Comparison of ENCODE assay signal across 16 cellular contexts in genomic region chr9:75990181-75990580, GRCh38.
DNase-seq lines count a peak whose midpoint lies in the region; ATAC-seq, FAIRE-seq and TF ChIP-seq lines count a peak whose summit lies in the region.
"Had no signal": no experiment of that assay in that cellular context is flagged by ENCODE, and none has a peak within 500 bp of the region (broad histone marks: within the 10 kb centered on the region; RNA-seq: fewer than 3 reads in every experiment).

No MANE protein-coding gene starts in this region.

- no peak overlapping the region for H3K9ac ChIP-seq in keratinocyte (ENCODE audit: control insufficient read depth, extremely low read depth, insufficient read depth, low read length)
- H3K9ac ChIP-seq: BLaER1, GM23248 had no signal

- no peaks in the 10 kb centered on the region for H4K20me1 ChIP-seq in keratinocyte (ENCODE audit: control insufficient read depth, extremely low read depth, insufficient read depth, low read length)
- H4K20me1 ChIP-seq: BLaER1 had no signal

- H3K27ac Mint-ChIP-seq in WTC11 (0 out of 2 replicates have a peak overlapping the region, but pooled peaks have one; percentile 30), nephron (peak overlapping the region in 2 of 3 experiments; percentile 18 to 25)
- H3K27ac Mint-ChIP-seq: CD8-positive, alpha-beta T cell had no signal

- H3K4me3 Mint-ChIP-seq in WTC11: no peak overlapping the region
- H3K4me3 Mint-ChIP-seq in nephron: no peak overlapping the region
- H3K4me3 Mint-ChIP-seq: CD14-positive monocyte; CD8-positive, alpha-beta T cell had no signal

- peak overlapping the region; percentile 16 for H2AFZ ChIP-seq in keratinocyte (ENCODE audit: control insufficient read depth, low read length)
- H2AFZ ChIP-seq: GM23248 had no signal

- DNase-seq in WTC11 (ENCODE audit: low spot score): no peak
- DNase-seq in keratinocyte (ENCODE audit: low read depth, low spot score): no peak
- DNase-seq in transverse colon: no peak
- DNase-seq in stomach: no peak
- DNase-seq: 8988T; Calu3; CD8-positive, alpha-beta T cell; DMS79 treated with DMSO at 0.1 percent for 48 hours; GF-D8; GM23248 had no signal

- in situ Hi-C loops in transverse colon (cut with MboI; ENCODE audit: low pct_ligation_motif_present in 1 of 4, low pct_unique_long_range_greater_than_20kb in 1 of 4, low sequenced_read_pairs in 3 of 4): no loop called here

- TF ChIP-seq CTCF in WTC11 (IDR thresholded peaks at IDR 0.05) (no peak), keratinocyte (optimal IDR thresholded peaks at IDR 0.05 in 1 of 3, IDR thresholded peaks at IDR 0.05 in 1 of 3, conservative IDR thresholded peaks at IDR 0.05 in 1 of 3; ENCODE audit: extremely low read depth in 1 of 3, insufficient read depth in 2 of 3, low read length in 3 of 3) (no peak), nephron (IDR thresholded peaks at IDR 0.05; ENCODE audit: unreplicated experiment in 3 of 3) (no peak), transverse colon (IDR thresholded peaks at IDR 0.05) (no peak), stomach (IDR thresholded peaks at IDR 0.05) (no peak)

- no peaks in the 10 kb centered on the region for H3K79me2 ChIP-seq in keratinocyte (ENCODE audit: control insufficient read depth, insufficient read depth, low read length)

- H3K27me3 ChIP-seq in keratinocyte (ENCODE audit: control insufficient read depth, extremely low read depth, insufficient read depth, low read length) (no peaks in the 10 kb centered on the region), transverse colon (no peaks in the 10 kb centered on the region), stomach (no peaks in the 10 kb centered on the region)
- H3K27me3 ChIP-seq: BLaER1 had no signal

- dilution Hi-C loops in keratinocyte (cut with MboI; ENCODE audit: extremely low pct_ligation_motif_present, low sequenced_read_pairs): no loop called here

- CTCF ChIA-PET in WTC11 (lab: Charles Lee): no interaction called here

- intact Hi-C loops in transverse colon (cut with DNase I; ENCODE audit: low total_unique reads) (no loop called here), stomach (cut with DNase I; ENCODE audit: low total_unique reads) (no loop called here)

- ATAC-seq in WTC11 (no peak), GM21723 (IDR thresholded peaks at IDR 0.05; ENCODE audit: unreplicated experiment) (no peak), GM19023 (IDR thresholded peaks at IDR 0.05; ENCODE audit: unreplicated experiment) (no peak)
- ATAC-seq: CD8-positive, alpha-beta T cell had no signal

- H3K9me3 ChIP-seq in keratinocyte (ENCODE audit: control insufficient read depth, low read depth, low read length) (no peaks in the 10 kb centered on the region), transverse colon (no peaks in the 10 kb centered on the region), stomach (no peaks in the 10 kb centered on the region)
- H3K9me3 ChIP-seq: BLaER1, HAP-1 had no signal

- H3K27me3 Mint-ChIP-seq in WTC11 (ENCODE audit: low read depth): no peaks in the 10 kb centered on the region
- peaks cover 8% of the 10 kb centered on the region for H3K27me3 Mint-ChIP-seq in nephron (ENCODE audit: low read depth)

- FAIRE-seq in keratinocyte (lab: Jason Lieb, UNC): no peak

- H3K4me2 ChIP-seq in keratinocyte (ENCODE audit: control insufficient read depth, extremely low read depth, insufficient read depth, low read depth, low read length): no peak overlapping the region
- H3K4me2 ChIP-seq: BLaER1 had no signal

- H3K4me1 ChIP-seq in keratinocyte (ENCODE audit: control insufficient read depth, extremely low read depth, insufficient read depth, low read length) (peaks cover 34% of the 10 kb centered on the region), transverse colon (peaks cover 0 to 30% (median 7%) of the 10 kb centered on the region in 4 donors), stomach (peaks cover 0 to 1% (median 0%) of the 10 kb centered on the region in 4 donors)
- H3K4me1 ChIP-seq: BLaER1, HAP-1 had no signal

- H3K27ac ChIP-seq in keratinocyte (ENCODE audit: control insufficient read depth, insufficient read depth, low read length) (no peak overlapping the region), transverse colon (peak overlapping the region; percentile 5 to 53 (median 32)), stomach (no peak overlapping the region)
- H3K27ac ChIP-seq: BLaER1, GM23248 had no signal

- H3K36me3 Mint-ChIP-seq in WTC11 (peaks cover 19% of the 10 kb centered on the region), nephron (ENCODE audit: low read depth) (peaks cover 27% of the 10 kb centered on the region)

- H3K9me3 Mint-ChIP-seq in WTC11 (0 out of 2 replicates have a peak, but pooled peaks cover 3% of the 10 kb centered on the region), nephron (no peaks in the 10 kb centered on the region)
- H3K9me3 Mint-ChIP-seq: CD8-positive, alpha-beta T cell had no signal

- H3K4me1 Mint-ChIP-seq in WTC11: peaks cover 17% of the 10 kb centered on the region
- peaks cover 5% of the 10 kb centered on the region for H3K4me1 Mint-ChIP-seq in nephron

- H3K4me3 ChIP-seq in keratinocyte (ENCODE audit: control insufficient read depth in 2 of 3, extremely low read depth in 1 of 3, insufficient read depth in 2 of 3, low read depth in 1 of 3, low read length in 3 of 3): no peak overlapping the region
- H3K4me3 ChIP-seq in transverse colon: no peak overlapping the region
- no peak overlapping the region for H3K4me3 ChIP-seq in stomach
- H3K4me3 ChIP-seq: BLaER1, GM23248, HAP-1 had no signal

- TF ChIP-seq EP300 in transverse colon (IDR thresholded peaks at IDR 0.05; ENCODE audit: low read depth) (no peak), stomach (IDR thresholded peaks at IDR 0.05) (no peak)

- POLR2A ChIA-PET in WTC11 (lab: Charles Lee): no interaction called here

- TF ChIP-seq POLR2A in transverse colon (IDR thresholded peaks at IDR 0.05) (no peak), stomach (IDR thresholded peaks at IDR 0.05) (no peak)

- H3K36me3 ChIP-seq in keratinocyte (ENCODE audit: control insufficient read depth in 2 of 2, extremely low read depth in 1 of 2, insufficient read depth in 2 of 2, low read length in 2 of 2): no peaks in the 10 kb centered on the region
- peaks cover 0 to 6% (median 0%) of the 10 kb centered on the region in 4 donors for H3K36me3 ChIP-seq in transverse colon
- H3K36me3 ChIP-seq in stomach: peaks cover 0 to 5% (median 0%) of the 10 kb centered on the region in 4 donors
- H3K36me3 ChIP-seq: BLaER1, HAP-1 had no signal

- WGBS in transverse colon (ENCODE audit: low coverage in 1 of 2), 2 donors: 38 to 58% methylated on average over 4 to 5 of the region's 5 CpGs
- 83 to 89% (median 88%) methylated on average over 5 of the region's 5 CpGs for WGBS in stomach, 5 donors

- no peaks in the 10 kb centered on the region for H3K9me1 ChIP-seq in keratinocyte (ENCODE audit: control insufficient read depth, extremely low read depth, insufficient read depth, low read length)

TF ChIP-seq in WTC11, 78 proteins besides CTCF, POLR2A, EP300 and RAD21 (continues in another document):
- TF ChIP-seq ELF4 (CRISPR knock-in tag; IDR thresholded peaks at IDR 0.05; ENCODE audit: low read depth) (no peak), E2F4 (CRISPR knock-in tag; IDR thresholded peaks at IDR 0.05; ENCODE audit: borderline replicate concordance, low read depth) (no peak), CDX4 (CRISPR knock-in tag; IDR thresholded peaks at IDR 0.05; ENCODE audit: borderline replicate concordance) (no peak), NR3C1 (CRISPR knock-in tag; conservative IDR thresholded peaks at IDR 0.05; ENCODE audit: low read depth) (no peak), TEAD1 (CRISPR knock-in tag; IDR thresholded peaks at IDR 0.05) (no peak), GABPB1 (CRISPR knock-in tag; IDR thresholded peaks at IDR 0.05) (no peak), TCF7 (CRISPR knock-in tag; IDR thresholded peaks at IDR 0.05; ENCODE audit: low read depth) (no peak), ZNF671 (CRISPR knock-in tag; IDR thresholded peaks at IDR 0.05) (no peak), USF2 (CRISPR knock-in tag; IDR thresholded peaks at IDR 0.05) (no peak), NFE2L1 (CRISPR knock-in tag; IDR thresholded peaks at IDR 0.05) (no peak)

Comparison
In these comparisons a context has a peak if more than half of its experiments do, and no peak if none do; other contexts are left out.
1. H3K27ac ChIP-seq: peak in transverse colon (4 of 4); none in keratinocyte (single experiment) and stomach (0 of 5).